ENCODE assay signal across 10 cellular contexts in the genomic region with DNA sequence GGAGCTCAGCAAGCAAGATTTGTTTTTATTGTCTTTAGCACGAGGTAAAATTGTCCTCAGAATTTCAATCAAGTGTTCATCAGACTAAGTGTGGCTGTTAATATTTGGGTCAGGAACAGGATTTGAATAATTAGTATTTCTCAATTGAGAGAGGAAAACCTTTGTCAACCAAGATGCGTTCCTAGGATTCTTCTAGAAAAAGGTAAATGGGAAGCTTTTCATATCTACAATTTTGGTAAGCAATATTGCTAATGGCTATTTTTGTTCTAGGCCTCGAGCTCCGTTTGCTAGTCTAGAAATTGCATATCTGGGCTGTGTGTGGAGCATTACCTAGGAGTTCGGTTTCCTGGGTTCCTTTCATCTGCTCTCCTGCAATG. TPM values are rescaled to one million over a fixed set of nuclear protein-coding genes. Genes with fewer than 3 reads are reported as not detected.
DNase-seq lines count a peak whose midpoint lies in the region; ATAC-seq, FAIRE-seq and TF ChIP-seq lines count a peak whose summit lies in the region.
"Had no signal": no experiment of that assay in that cellular context is flagged by ENCODE, and none has a peak within 500 bp of the region (broad histone marks: within the 10 kb centered on the region; RNA-seq: fewer than 3 reads in every experiment).

No MANE protein-coding gene starts in this region.

- no peak overlapping the region for H3K4me3 ChIP-seq in lower lobe of right lung
- H3K4me3 ChIP-seq in suprapubic skin: no peak overlapping the region

- intact Hi-C loops in activated CD4-positive, alpha-beta memory T cell treated with anti-CD3 and anti-CD28 coated beads for 36 hours (cut with micrococcal nuclease): no loop called here
- intact Hi-C loops in lower lobe of right lung (cut with DNase I): loop anchor here (10.0 kb wide), 1 partner anchor 89 kb away; a partner anchor contains a TSS

- DNase-seq in activated CD4-positive, alpha-beta memory T cell treated with anti-CD3 and anti-CD28 coated beads for 36 hours: no peak
- no peak for DNase-seq in activated CD4-positive, alpha-beta memory T cell treated with anti-CD3 and anti-CD28 coated beads, Interleukin-2, amount 10 ng/mL, durations not matched to agents 7 days and 5 days
- DNase-seq in activated CD8-positive, alpha-beta T cell treated with anti-CD3 and anti-CD28 coated beads, Interleukin-2, amount 10 ng/mL, durations not matched to agents 7 days and 5 days: no peak
- DNase-seq in lower lobe of right lung (no peak), suprapubic skin (ENCODE audit: low spot score in 2 of 2) (no peak), GM12891 (ENCODE audit: insufficient read length, low spot score) (no peak), LoVo (ENCODE audit: low spot score) (no peak), SKM-1 treated with dmso at 0.1 percent for 144 hours (lab: John Stamatoyannopoulos, UW; ENCODE audit: unreplicated experiment) (no peak)

- no peak for FAIRE-seq in GM12891 (lab: Jason Lieb, UNC)
- FAIRE-seq: G401.6 had no signal

- no peaks in the 10 kb centered on the region for H3K27me3 ChIP-seq in lower lobe of right lung (ENCODE audit: low read depth)
- no peaks in the 10 kb centered on the region for H3K27me3 ChIP-seq in suprapubic skin

- H3K4me3 Mint-ChIP-seq in activated CD4-positive, alpha-beta memory T cell treated with anti-CD3 and anti-CD28 coated beads for 36 hours: no peak overlapping the region
- H3K4me3 Mint-ChIP-seq in activated CD4-positive, alpha-beta memory T cell treated with anti-CD3 and anti-CD28 coated beads, Interleukin-2, amount 10 ng/mL, durations not matched to agents 7 days and 5 days: no peak overlapping the region
- H3K4me3 Mint-ChIP-seq in activated CD8-positive, alpha-beta T cell treated with anti-CD3 and anti-CD28 coated beads, Interleukin-2, amount 10 ng/mL, durations not matched to agents 7 days and 5 days: no peak overlapping the region

- POLR2A ChIA-PET in activated CD4-positive, alpha-beta memory T cell treated with anti-CD3 and anti-CD28 coated beads for 36 hours (lab: Charles Lee): interaction anchor here (8.2 kb wide), 1 partner anchor 89 kb away, joined by 177 read pairs; a partner anchor contains a TSS
- POLR2A ChIA-PET in activated CD4-positive, alpha-beta memory T cell treated with anti-CD3 and anti-CD28 coated beads, Interleukin-2, amount 10 ng/mL, durations not matched to agents 7 days and 5 days (lab: Charles Lee): interaction anchor here (0.9 to 9.4 kb wide), 3 partner anchors 39 to 85 kb away, joined by 3 to 516 read pairs (median 4); a partner anchor contains a TSS
- POLR2A ChIA-PET in activated CD8-positive, alpha-beta T cell treated with anti-CD3 and anti-CD28 coated beads, Interleukin-2, amount 10 ng/mL, durations not matched to agents 7 days and 5 days (lab: Charles Lee): interaction anchor here (1.1 to 8.3 kb wide), 2 partner anchors 86 to 179 kb away, joined by 3 to 325 read pairs; a partner anchor contains a TSS

- no peaks in the 10 kb centered on the region for H3K27me3 Mint-ChIP-seq in activated CD4-positive, alpha-beta memory T cell treated with anti-CD3 and anti-CD28 coated beads for 36 hours
- H3K27me3 Mint-ChIP-seq in activated CD4-positive, alpha-beta memory T cell treated with anti-CD3 and anti-CD28 coated beads, Interleukin-2, amount 10 ng/mL, durations not matched to agents 7 days and 5 days: no peaks in the 10 kb centered on the region
- H3K27me3 Mint-ChIP-seq in activated CD8-positive, alpha-beta T cell treated with anti-CD3 and anti-CD28 coated beads, Interleukin-2, amount 10 ng/mL, durations not matched to agents 7 days and 5 days (ENCODE audit: low read depth): no peaks in the 10 kb centered on the region

- H3K4me1 ChIP-seq in lower lobe of right lung (peaks cover 53% of the 10 kb centered on the region), suprapubic skin (peaks cover 48% of the 10 kb centered on the region)

- H3K36me3 ChIP-seq in lower lobe of right lung (peaks cover 33% of the 10 kb centered on the region), suprapubic skin (peaks cover 36% of the 10 kb centered on the region)

- no peak for ATAC-seq in activated CD8-positive, alpha-beta T cell treated with anti-CD3 and anti-CD28 coated beads, Interleukin-2, amount 10 ng/mL, durations not matched to agents 7 days and 5 days
- ATAC-seq in lower lobe of right lung: no peak

- H3K9me3 Mint-ChIP-seq in activated CD4-positive, alpha-beta memory T cell treated with anti-CD3 and anti-CD28 coated beads for 36 hours: no peaks in the 10 kb centered on the region
- no peaks in the 10 kb centered on the region for H3K9me3 Mint-ChIP-seq in activated CD4-positive, alpha-beta memory T cell treated with anti-CD3 and anti-CD28 coated beads, Interleukin-2, amount 10 ng/mL, durations not matched to agents 7 days and 5 days
- no peaks in the 10 kb centered on the region for H3K9me3 Mint-ChIP-seq in activated CD8-positive, alpha-beta T cell treated with anti-CD3 and anti-CD28 coated beads, Interleukin-2, amount 10 ng/mL, durations not matched to agents 7 days and 5 days (ENCODE audit: insufficient read depth)

- TF ChIP-seq EP300 in suprapubic skin (IDR thresholded peaks at IDR 0.05): no peak

- TF ChIP-seq CTCF in lower lobe of right lung (IDR thresholded peaks at IDR 0.05): no peak
- no peak for TF ChIP-seq CTCF in suprapubic skin (IDR thresholded peaks at IDR 0.05)

- H3K27ac ChIP-seq in lower lobe of right lung: peak overlapping the region; percentile 9
- H3K27ac ChIP-seq in suprapubic skin: peak overlapping the region; percentile 39
- H3K27ac ChIP-seq: KMS-11 had no signal

- CTCF ChIA-PET in activated CD4-positive, alpha-beta memory T cell treated with anti-CD3 and anti-CD28 coated beads for 36 hours (lab: Charles Lee): interaction anchor here (9.4 kb wide), 1 partner anchor 182 kb away, joined by 245 read pairs; no protein-coding TSS in a partner anchor
- CTCF ChIA-PET in activated CD4-positive, alpha-beta memory T cell treated with anti-CD3 and anti-CD28 coated beads, Interleukin-2, amount 10 ng/mL, durations not matched to agents 7 days and 5 days (lab: Charles Lee): no interaction called here
- CTCF ChIA-PET in activated CD8-positive, alpha-beta T cell treated with anti-CD3 and anti-CD28 coated beads, Interleukin-2, amount 10 ng/mL, durations not matched to agents 7 days and 5 days (lab: Charles Lee): interaction anchor here (0.8 to 3.0 kb wide), 2 partner anchors 25 to 181 kb away, joined by 3 to 6 read pairs; no protein-coding TSS in a partner anchor

- 83% methylated on average over 5 of the region's 5 CpGs for WGBS in suprapubic skin

- H3K27ac Mint-ChIP-seq in activated CD4-positive, alpha-beta memory T cell treated with anti-CD3 and anti-CD28 coated beads for 36 hours: peak overlapping the region; percentile 3
- no peak overlapping the region for H3K27ac Mint-ChIP-seq in activated CD4-positive, alpha-beta memory T cell treated with anti-CD3 and anti-CD28 coated beads, Interleukin-2, amount 10 ng/mL, durations not matched to agents 7 days and 5 days
- peak overlapping the region; percentile 41 for H3K27ac Mint-ChIP-seq in activated CD8-positive, alpha-beta T cell treated with anti-CD3 and anti-CD28 coated beads, Interleukin-2, amount 10 ng/mL, durations not matched to agents 7 days and 5 days

- TF ChIP-seq POLR2A in suprapubic skin (IDR thresholded peaks at IDR 0.05) (no peak), GM12891 (IDR thresholded peaks at IDR 0.05; ENCODE audit: low read depth, low read length) (no peak)

- H3K9me3 ChIP-seq in lower lobe of right lung: no peaks in the 10 kb centered on the region
- no peaks in the 10 kb centered on the region for H3K9me3 ChIP-seq in suprapubic skin

- peaks cover 26% of the 10 kb centered on the region for H3K36me3 Mint-ChIP-seq in activated CD4-positive, alpha-beta memory T cell treated with anti-CD3 and anti-CD28 coated beads for 36 hours
- H3K36me3 Mint-ChIP-seq in activated CD4-positive, alpha-beta memory T cell treated with anti-CD3 and anti-CD28 coated beads, Interleukin-2, amount 10 ng/mL, durations not matched to agents 7 days and 5 days (ENCODE audit: low read depth): peaks cover 42% of the 10 kb centered on the region
- peaks cover 54% of the 10 kb centered on the region for H3K36me3 Mint-ChIP-seq in activated CD8-positive, alpha-beta T cell treated with anti-CD3 and anti-CD28 coated beads, Interleukin-2, amount 10 ng/mL, durations not matched to agents 7 days and 5 days (ENCODE audit: low read depth)

- H3K4me1 Mint-ChIP-seq in activated CD4-positive, alpha-beta memory T cell treated with anti-CD3 and anti-CD28 coated beads for 36 hours (ENCODE audit: low read depth): peaks cover 56% of the 10 kb centered on the region
- peaks cover 36% of the 10 kb centered on the region for H3K4me1 Mint-ChIP-seq in activated CD4-positive, alpha-beta memory T cell treated with anti-CD3 and anti-CD28 coated beads, Interleukin-2, amount 10 ng/mL, durations not matched to agents 7 days and 5 days
- peaks cover 67% of the 10 kb centered on the region for H3K4me1 Mint-ChIP-seq in activated CD8-positive, alpha-beta T cell treated with anti-CD3 and anti-CD28 coated beads, Interleukin-2, amount 10 ng/mL, durations not matched to agents 7 days and 5 days (ENCODE audit: low read depth)

TF ChIP-seq in GM12891, 5 proteins besides CTCF, POLR2A, EP300 and RAD21:
- TF ChIP-seq SPI1 (IDR thresholded peaks at IDR 0.05; ENCODE audit: low read depth, low read length) (no peak), POLR2AphosphoS5 (IDR thresholded peaks at IDR 0.05; ENCODE audit: low read depth, low read length) (no peak), POU2F2 (IDR thresholded peaks at IDR 0.05; ENCODE audit: low read depth, low read length) (no peak), PAX5 (IDR thresholded peaks at IDR 0.05; ENCODE audit: insufficient read depth, low read length, severe bottlenecking) (no peak), TAF1 (IDR thresholded peaks at IDR 0.05; ENCODE audit: low read depth, low read length) (no peak)

RNA-seq across cellular contexts. Expression of a gene that starts 4.1 kb away (rescaled TPM):
- total RNA-seq in activated CD4-positive, alpha-beta memory T cell treated with anti-CD3 and anti-CD28 coated beads for 36 hours: 10 to 100 TPM; 15.1 to 15.3 TPM
- total RNA-seq in activated CD4-positive, alpha-beta memory T cell treated with anti-CD3 and anti-CD28 coated beads, Interleukin-2, amount 10 ng/mL, durations not matched to agents 7 days and 5 days: 10 to 100 TPM; 16.6 to 16.9 TPM
- total RNA-seq in activated CD8-positive, alpha-beta T cell treated with anti-CD3 and anti-CD28 coated beads, Interleukin-2, amount 10 ng/mL, durations not matched to agents 7 days and 5 days: 10 to 100 TPM; 19.9 to 20.3 TPM
- total RNA-seq in lower lobe of right lung (20.3 TPM), suprapubic skin (10 to 100 TPM; 15.9 to 31.5 (median 25.6) TPM)
- polyA plus RNA-seq in GM12891 (2012; ENCODE audit: low read depth, missing spikeins): 11.0 TPM

RNA-seq across cellular contexts. Expression of a gene that starts 42.9 kb away (rescaled TPM):
- total RNA-seq in activated CD4-positive, alpha-beta memory T cell treated with anti-CD3 and anti-CD28 coated beads for 36 hours: 10 to 100 TPM; 60.2 to 63.5 TPM
- total RNA-seq in activated CD4-positive, alpha-beta memory T cell treated with anti-CD3 and anti-CD28 coated beads, Interleukin-2, amount 10 ng/mL, durations not matched to agents 7 days and 5 days: 10 to 100 TPM; 73.3 to 76.3 TPM
- 10 to 100 TPM; 47.6 to 50.9 TPM for total RNA-seq in activated CD8-positive, alpha-beta T cell treated with anti-CD3 and anti-CD28 coated beads, Interleukin-2, amount 10 ng/mL, durations not matched to agents 7 days and 5 days
- 29.1 TPM for total RNA-seq in lower lobe of right lung
- 10 to 100 TPM; 23.7 to 38.5 (median 31.4) TPM for total RNA-seq in suprapubic skin
- 24.3 TPM for polyA plus RNA-seq in GM12891 (2012; ENCODE audit: low read depth, missing spikeins)
